13 cellular contexts compared by ENCODE assay signal in genomic region chr1:162736633-162737067, GRCh38. TPM values are rescaled to one million over a fixed set of nuclear protein-coding genes. Genes with fewer than 3 reads are reported as not detected.
DNase-seq lines count a peak whose midpoint lies in the region; ATAC-seq and TF ChIP-seq lines count a peak whose summit lies in the region.
"Had no signal": no experiment of that assay in that cellular context is flagged by ENCODE, and none has a peak within 500 bp of the region (broad histone marks: within the 10 kb centered on the region; RNA-seq: fewer than 3 reads in every experiment).

No MANE protein-coding gene starts in this region.

- TF ChIP-seq EP300 in gastroesophageal sphincter (IDR thresholded peaks at IDR 0.05) = no peak

- 82 to 84% methylated on average over 3 of the region's 3 CpGs for WGBS in gastroesophageal sphincter (ENCODE audit: low coverage in 1 of 2), 2 donors

- H3K27ac ChIP-seq in gastroesophageal sphincter = no peak overlapping the region

- TF ChIP-seq CTCF in gastroesophageal sphincter (IDR thresholded peaks at IDR 0.05) = no peak

- TF ChIP-seq POLR2A in gastroesophageal sphincter (IDR thresholded peaks at IDR 0.05) = no peak

- DNase-seq in mesenteric fat pad (ENCODE audit: low spot score) (no peak), NCI-H510A (lab: John Stamatoyannopoulos, UW) (no peak), SK-N-DZ (ENCODE audit: low spot score) (no peak)
- DNase-seq: activated CD4-positive, alpha-beta memory T cell treated with anti-CD3 and anti-CD28 coated beads, Interleukin-2, amount 10 ng/mL, durations not matched to agents 7 days and 5 days; activated naive CD4-positive, alpha-beta T cell treated with anti-CD3 and anti-CD28 coated beads, Interleukin-2, amount 10 ng/mL, durations not matched to agents 7 days and 5 days; NCI-H1694 treated with DMSO at 0.1 percent for 48 hours; retina had no signal

- no peaks in the 10 kb centered on the region for H3K9me3 ChIP-seq in gastroesophageal sphincter
- H3K9me3 ChIP-seq: thoracic aorta had no signal

- peaks cover 0 to 2% of the 10 kb centered on the region in 2 donors for H3K36me3 ChIP-seq in gastroesophageal sphincter
- H3K36me3 ChIP-seq: thoracic aorta had no signal

- H3K27me3 ChIP-seq in gastroesophageal sphincter = no peaks in the 10 kb centered on the region

- H3K4me3 ChIP-seq in gastroesophageal sphincter = no peak overlapping the region
- H3K4me3 ChIP-seq: thoracic aorta had no signal

- peaks cover 12 to 60% (median 16%) of the 10 kb centered on the region in 3 donors for H3K4me1 ChIP-seq in gastroesophageal sphincter

- ATAC-seq in GM18499 (IDR thresholded peaks at IDR 0.05; ENCODE audit: insufficient read depth, unreplicated experiment) (peak; percentile 83), GM19463 (IDR thresholded peaks at IDR 0.05; ENCODE audit: unreplicated experiment) (peak; percentile 86), HG02884 (IDR thresholded peaks at IDR 0.05; ENCODE audit: unreplicated experiment) (peak; percentile 94), HG03558 (IDR thresholded peaks at IDR 0.05; ENCODE audit: extremely low read depth, unreplicated experiment) (peak; percentile 70), gastroesophageal sphincter (no peak)

RNA-seq across cellular contexts. Expression of gene HSD17B7, which starts 53.9 kb away (rescaled TPM):
- 8.9 TPM for total RNA-seq in mesenteric fat pad
- 10 to 100 TPM in 2 of 4 donors, 1 to 10 TPM in 2; 6.8 to 11.3 (median 9.7) TPM for total RNA-seq in gastroesophageal sphincter
- polyA plus RNA-seq in SK-N-DZ (2014; cell fraction: cytosol; rRNA removed) = 63.0 and 66.3 TPM in 2 replicates
- 40.6 and 41.7 TPM in 2 replicates for polyA plus RNA-seq in SK-N-DZ (2014; cell fraction: nucleus; rRNA removed)
